ENCODE assay signal across 8 cellular contexts in genomic region chr13:40060318-40061007, GRCh38.
DNase-seq lines count a peak whose midpoint lies in the region; ATAC-seq and TF ChIP-seq lines count a peak whose summit lies in the region.

No MANE protein-coding gene starts in this region.

- no peaks in the 10 kb centered on the region for H3K9me3 ChIP-seq in right cardiac atrium (ENCODE audit: control insufficient read depth, low read length)
- no peaks in the 10 kb centered on the region for H3K9me3 ChIP-seq in spleen

- no peaks in the 10 kb centered on the region for H3K27me3 ChIP-seq in right cardiac atrium (ENCODE audit: control insufficient read depth, insufficient read depth)
- H3K27me3 ChIP-seq in spleen (replicated peaks in 1 of 7), result no peaks in the 10 kb centered on the region

- H3K4me3 ChIP-seq in AG09309 (ENCODE audit: control insufficient read depth, low read depth, low read length) (no peak overlapping the region), right cardiac atrium (ENCODE audit: low read length) (no peak overlapping the region), spleen (no peak overlapping the region)

- TF ChIP-seq POLR2A in spleen (IDR thresholded peaks at IDR 0.05), result no peak

- intact Hi-C loops in right cardiac atrium (cut with DNase I) (loop anchor here in 1 of 4 donors (10.0 kb wide), 1 partner anchor 624 kb away; no protein-coding TSS in a partner anchor), spleen (cut with DNase I; ENCODE audit: low total_unique reads) (no loop called here)

- no peaks in the 10 kb centered on the region for H3K36me3 ChIP-seq in spleen

- TF ChIP-seq CTCF in AG09309 (IDR thresholded peaks at IDR 0.05; ENCODE audit: control insufficient read depth, insufficient read depth, low read depth, low read length, missing control alignments) (no peak), spleen (IDR thresholded peaks at IDR 0.05 in 8 of 11, conservative IDR thresholded peaks at IDR 0.05 in 3 of 11) (no peak)

- in situ Hi-C loops in SK-MEL-5 (cut with HindIII; ENCODE audit: low pct_unique_long_range_greater_than_20kb, low sequenced_read_pairs), result no loop called here

- DNase-seq in AG09309 (ENCODE audit: low read depth) (peak; percentile 93), SK-MEL-5 (ENCODE audit: low read depth, low spot score) (peak; percentile 23), right cardiac atrium (peak; percentile 57 to 77 (median 61)), stromal cell of bone marrow (ENCODE audit: low read depth) (peak; percentile 91), spleen (no peak), left lobe of liver (ENCODE audit: low spot score) (no peak)

- ATAC-seq in GM18868 (IDR thresholded peaks at IDR 0.05; ENCODE audit: unreplicated experiment) (peak; percentile 78), HG03097 (IDR thresholded peaks at IDR 0.05; ENCODE audit: low FRiP score, unreplicated experiment) (peak; percentile 76), right cardiac atrium (peak; percentile 62 to 76), left lobe of liver (no peak)

- 63% methylated on average over 4 of the region's 4 CpGs for WGBS in right cardiac atrium
- 75 to 82% (median 77%) methylated on average over 4 of the region's 4 CpGs for WGBS in spleen, 5 donors

- no peak overlapping the region for H3K27ac ChIP-seq in right cardiac atrium (ENCODE audit: low read length)
- H3K27ac ChIP-seq in spleen, result no peak overlapping the region

- H3K4me1 ChIP-seq in right cardiac atrium (ENCODE audit: control insufficient read depth, insufficient read depth, low read length) (peaks cover 5% of the 10 kb centered on the region), spleen (no peaks in the 10 kb centered on the region)

Comparison
In these comparisons a context has a peak if more than half of its experiments do, and no peak if none do; other contexts are left out.
1. DNase-seq: peak in AG09309 (single experiment), SK-MEL-5 (single experiment), right cardiac atrium (3 of 3) and stromal cell of bone marrow (single experiment); none in spleen (single experiment) and left lobe of liver (single experiment).